In the genomic region with DNA sequence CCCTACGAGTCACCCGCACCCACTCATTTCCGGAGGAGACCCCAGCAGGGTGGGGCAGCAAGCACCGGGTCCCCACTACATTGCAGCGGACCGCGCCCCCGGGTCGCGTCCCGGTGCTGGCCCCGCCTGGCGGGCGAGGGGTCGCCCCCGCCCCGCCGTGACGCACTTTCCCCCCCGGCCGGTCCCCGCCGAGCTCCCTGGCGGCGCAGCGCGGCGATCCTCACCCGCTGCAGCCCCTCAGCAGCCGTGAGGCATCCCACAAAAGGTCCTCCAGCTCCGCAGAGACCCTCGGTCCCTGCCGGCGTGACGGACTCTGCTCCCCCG, we compare ENCODE assay signal across 8 cellular contexts.
DNase-seq lines count a peak whose midpoint lies in the region; ATAC-seq and TF ChIP-seq lines count a peak whose summit lies in the region.

No MANE protein-coding gene starts in this region.

- no peak overlapping the region for H3K27ac Mint-ChIP-seq in WTC11

- H3K4me3 ChIP-seq in muscle layer of duodenum (ENCODE audit: low read depth in 1 of 2, low read length in 2 of 2) (peak overlapping the region; percentile 63 to 83), uterus (peak overlapping the region; percentile 65 to 68)

- no peak for TF ChIP-seq CTCF in WTC11 (IDR thresholded peaks at IDR 0.05)
- peak in 2 of 4 experiments; percentile 18 to 28 for TF ChIP-seq CTCF in uterus (IDR thresholded peaks at IDR 0.05)

- H3K9me3 ChIP-seq in muscle layer of duodenum (ENCODE audit: control insufficient read depth in 1 of 2, low read length in 2 of 2) (no peaks in the 10 kb centered on the region), uterus (no peaks in the 10 kb centered on the region)

- ATAC-seq in HG03039 (IDR thresholded peaks at IDR 0.05; ENCODE audit: unreplicated experiment) (peak; percentile 17), WTC11 (peak; percentile 4; the same call in 1 of the 2 replicates)

- TF ChIP-seq POLR2A in uterus (IDR thresholded peaks at IDR 0.05): no peak

- peaks cover 74% of the 10 kb centered on the region for H3K4me1 Mint-ChIP-seq in WTC11

- CTCF ChIA-PET in WTC11 (lab: Charles Lee): interaction anchor here (0.6 to 5.2 kb wide), 41 partner anchors 8 to 856 kb away, joined by 3 to 75 read pairs (median 4); no protein-coding TSS in a partner anchor

- H3K4me1 ChIP-seq in muscle layer of duodenum (ENCODE audit: control insufficient read depth in 1 of 2, insufficient read depth in 2 of 2, low read length in 2 of 2): peaks cover 0 to 11% of the 10 kb centered on the region in 2 donors
- H3K4me1 ChIP-seq in uterus: no peaks in the 10 kb centered on the region

- no peaks in the 10 kb centered on the region for H3K36me3 Mint-ChIP-seq in WTC11

- POLR2A ChIA-PET in WTC11 (lab: Charles Lee): interaction anchor here (1.2 kb wide), 1 partner anchor 86 kb away, joined by 4 read pairs; no protein-coding TSS in a partner anchor

- peaks cover 57% of the 10 kb centered on the region for H3K27me3 Mint-ChIP-seq in WTC11 (ENCODE audit: low read depth)

- no peaks in the 10 kb centered on the region for H3K36me3 ChIP-seq in muscle layer of duodenum (ENCODE audit: control insufficient read depth in 1 of 2, insufficient read depth in 2 of 2, low read length in 2 of 2)
- H3K36me3 ChIP-seq in uterus: no peaks in the 10 kb centered on the region

- H3K4me3 Mint-ChIP-seq in WTC11: peak overlapping the region; percentile 89

- peak; percentile 22 for DNase-seq in activated naive CD4-positive, alpha-beta T cell treated with Interleukin-2 at 50 U/mL for 16 hours
- no peak for DNase-seq in activated naive CD4-positive, alpha-beta T cell (lab: John Stamatoyannopoulos, UW)
- DNase-seq in WTC11 (ENCODE audit: low spot score) (no peak), epithelial cell of prostate (ENCODE audit: low read depth, low spot score) (no peak), uterus (peak; percentile 49 to 61), DMS153 (lab: John Stamatoyannopoulos, UW) (no peak)

- H3K27ac ChIP-seq in epithelial cell of prostate: peak overlapping the region; percentile 30
- no peak overlapping the region for H3K27ac ChIP-seq in muscle layer of duodenum (ENCODE audit: low read length)
- H3K27ac ChIP-seq in uterus: peak overlapping the region; percentile 84 to 90

- H3K9me3 Mint-ChIP-seq in WTC11: no peaks in the 10 kb centered on the region

- intact Hi-C loops in uterus (cut with DNase I; ENCODE audit: low total_unique reads): no loop called here

- H3K27me3 ChIP-seq in muscle layer of duodenum (ENCODE audit: low read depth, low read length) (no peaks in the 10 kb centered on the region), uterus (no peaks in the 10 kb centered on the region)

TF ChIP-seq in WTC11, 78 proteins besides CTCF, POLR2A, EP300 and RAD21 (continues in another document):
- TF ChIP-seq FOXP4 (CRISPR knock-in tag; IDR thresholded peaks at IDR 0.05) (peak; percentile 48; the same call in 1 of the 2 replicates), SMAD3 (CRISPR knock-in tag; IDR thresholded peaks at IDR 0.05; ENCODE audit: borderline replicate concordance) (no peak), ZNF138 (CRISPR knock-in tag; conservative IDR thresholded peaks at IDR 0.05) (no peak), SMAD4 (CRISPR knock-in tag; IDR thresholded peaks at IDR 0.05) (no peak), ZNF423 (CRISPR knock-in tag; IDR thresholded peaks at IDR 0.05) (peak; percentile 56; the same call in 1 of the 2 replicates), FOXJ3 (CRISPR knock-in tag; IDR thresholded peaks at IDR 0.05; ENCODE audit: borderline replicate concordance) (no peak), FOXK1 (CRISPR knock-in tag; IDR thresholded peaks at IDR 0.05) (peak; percentile 6; the same call in 1 of the 2 replicates), JUN (CRISPR knock-in tag; IDR thresholded peaks at IDR 0.05) (0 out of 2 replicates have a peak, but pooled peaks have one; percentile 68), NFE2L1 (CRISPR knock-in tag; IDR thresholded peaks at IDR 0.05) (no peak)
- TF ChIP-seq, protein P1, sequence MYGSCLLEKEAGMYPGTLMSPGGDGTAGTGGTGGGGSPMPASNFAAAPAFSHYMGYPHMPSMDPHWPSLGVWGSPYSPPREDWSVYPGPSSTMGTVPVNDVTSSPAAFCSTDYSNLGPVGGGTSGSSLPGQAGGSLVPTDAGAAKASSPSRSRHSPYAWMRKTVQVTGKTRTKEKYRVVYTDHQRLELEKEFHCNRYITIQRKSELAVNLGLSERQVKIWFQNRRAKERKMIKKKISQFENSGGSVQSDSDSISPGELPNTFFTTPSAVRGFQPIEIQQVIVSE (CRISPR knock-in tag; IDR thresholded peaks at IDR 0.05; ENCODE audit: borderline replicate concordance): no peak
- TF ChIP-seq, protein P2, sequence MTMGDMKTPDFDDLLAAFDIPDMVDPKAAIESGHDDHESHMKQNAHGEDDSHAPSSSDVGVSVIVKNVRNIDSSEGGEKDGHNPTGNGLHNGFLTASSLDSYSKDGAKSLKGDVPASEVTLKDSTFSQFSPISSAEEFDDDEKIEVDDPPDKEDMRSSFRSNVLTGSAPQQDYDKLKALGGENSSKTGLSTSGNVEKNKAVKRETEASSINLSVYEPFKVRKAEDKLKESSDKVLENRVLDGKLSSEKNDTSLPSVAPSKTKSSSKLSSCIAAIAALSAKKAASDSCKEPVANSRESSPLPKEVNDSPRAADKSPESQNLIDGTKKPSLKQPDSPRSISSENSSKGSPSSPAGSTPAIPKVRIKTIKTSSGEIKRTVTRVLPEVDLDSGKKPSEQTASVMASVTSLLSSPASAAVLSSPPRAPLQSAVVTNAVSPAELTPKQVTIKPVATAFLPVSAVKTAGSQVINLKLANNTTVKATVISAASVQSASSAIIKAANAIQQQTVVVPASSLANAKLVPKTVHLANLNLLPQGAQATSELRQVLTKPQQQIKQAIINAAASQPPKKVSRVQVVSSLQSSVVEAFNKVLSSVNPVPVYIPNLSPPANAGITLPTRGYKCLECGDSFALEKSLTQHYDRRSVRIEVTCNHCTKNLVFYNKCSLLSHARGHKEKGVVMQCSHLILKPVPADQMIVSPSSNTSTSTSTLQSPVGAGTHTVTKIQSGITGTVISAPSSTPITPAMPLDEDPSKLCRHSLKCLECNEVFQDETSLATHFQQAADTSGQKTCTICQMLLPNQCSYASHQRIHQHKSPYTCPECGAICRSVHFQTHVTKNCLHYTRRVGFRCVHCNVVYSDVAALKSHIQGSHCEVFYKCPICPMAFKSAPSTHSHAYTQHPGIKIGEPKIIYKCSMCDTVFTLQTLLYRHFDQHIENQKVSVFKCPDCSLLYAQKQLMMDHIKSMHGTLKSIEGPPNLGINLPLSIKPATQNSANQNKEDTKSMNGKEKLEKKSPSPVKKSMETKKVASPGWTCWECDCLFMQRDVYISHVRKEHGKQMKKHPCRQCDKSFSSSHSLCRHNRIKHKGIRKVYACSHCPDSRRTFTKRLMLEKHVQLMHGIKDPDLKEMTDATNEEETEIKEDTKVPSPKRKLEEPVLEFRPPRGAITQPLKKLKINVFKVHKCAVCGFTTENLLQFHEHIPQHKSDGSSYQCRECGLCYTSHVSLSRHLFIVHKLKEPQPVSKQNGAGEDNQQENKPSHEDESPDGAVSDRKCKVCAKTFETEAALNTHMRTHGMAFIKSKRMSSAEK (CRISPR knock-in tag; IDR thresholded peaks at IDR 0.05; ENCODE audit: borderline replicate concordance): no peak
- TF ChIP-seq, protein P3, sequence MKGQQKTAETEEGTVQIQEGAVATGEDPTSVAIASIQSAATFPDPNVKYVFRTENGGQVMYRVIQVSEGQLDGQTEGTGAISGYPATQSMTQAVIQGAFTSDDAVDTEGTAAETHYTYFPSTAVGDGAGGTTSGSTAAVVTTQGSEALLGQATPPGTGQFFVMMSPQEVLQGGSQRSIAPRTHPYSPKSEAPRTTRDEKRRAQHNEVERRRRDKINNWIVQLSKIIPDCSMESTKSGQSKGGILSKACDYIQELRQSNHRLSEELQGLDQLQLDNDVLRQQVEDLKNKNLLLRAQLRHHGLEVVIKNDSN (CRISPR knock-in tag; IDR thresholded peaks at IDR 0.05): no peak
- TF ChIP-seq, protein P4, sequence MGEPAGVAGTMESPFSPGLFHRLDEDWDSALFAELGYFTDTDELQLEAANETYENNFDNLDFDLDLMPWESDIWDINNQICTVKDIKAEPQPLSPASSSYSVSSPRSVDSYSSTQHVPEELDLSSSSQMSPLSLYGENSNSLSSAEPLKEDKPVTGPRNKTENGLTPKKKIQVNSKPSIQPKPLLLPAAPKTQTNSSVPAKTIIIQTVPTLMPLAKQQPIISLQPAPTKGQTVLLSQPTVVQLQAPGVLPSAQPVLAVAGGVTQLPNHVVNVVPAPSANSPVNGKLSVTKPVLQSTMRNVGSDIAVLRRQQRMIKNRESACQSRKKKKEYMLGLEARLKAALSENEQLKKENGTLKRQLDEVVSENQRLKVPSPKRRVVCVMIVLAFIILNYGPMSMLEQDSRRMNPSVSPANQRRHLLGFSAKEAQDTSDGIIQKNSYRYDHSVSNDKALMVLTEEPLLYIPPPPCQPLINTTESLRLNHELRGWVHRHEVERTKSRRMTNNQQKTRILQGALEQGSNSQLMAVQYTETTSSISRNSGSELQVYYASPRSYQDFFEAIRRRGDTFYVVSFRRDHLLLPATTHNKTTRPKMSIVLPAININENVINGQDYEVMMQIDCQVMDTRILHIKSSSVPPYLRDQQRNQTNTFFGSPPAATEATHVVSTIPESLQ (CRISPR knock-in tag; IDR thresholded peaks at IDR 0.05): no peak

Comparison
In these comparisons a context has a peak if more than half of its experiments do, and no peak if none do; other contexts are left out.
1. DNase-seq: peak in activated naive CD4-positive, alpha-beta T cell treated with Interleukin-2 at 50 U/mL for 16 hours (single experiment) and uterus (2 of 2); none in activated naive CD4-positive, alpha-beta T cell (0 of 4), WTC11 (single experiment), epithelial cell of prostate (single experiment) and DMS153 (single experiment).